12 cellular contexts compared by ENCODE assay signal in genomic region chr2:20062615-20063545, GRCh38.
DNase-seq lines count a peak whose midpoint lies in the region; ATAC-seq and TF ChIP-seq lines count a peak whose summit lies in the region.
"Had no signal": no experiment of that assay in that cellular context is flagged by ENCODE, and none has a peak within 500 bp of the region (broad histone marks: within the 10 kb centered on the region; RNA-seq: fewer than 3 reads in every experiment).

No MANE protein-coding gene starts in this region.

- no peaks in the 10 kb centered on the region for H3K36me3 Mint-ChIP-seq in nephron progenitor cell (ENCODE audit: low read depth)
- H3K36me3 Mint-ChIP-seq: CD4-positive, alpha-beta memory T cell had no signal

- H3K27ac Mint-ChIP-seq in stimulated activated naive CD8-positive, alpha-beta T cell treated with anti-CD3 and anti-CD28 coated beads, Interleukin-15, amount 100 ng/mL, for 72 hours, result peak overlapping the region in 1 of 2 donors; percentile 46
- peak overlapping the region; percentile 52 for H3K27ac Mint-ChIP-seq in nephron progenitor cell
- H3K27ac Mint-ChIP-seq: CD4-positive, alpha-beta memory T cell had no signal

- H3K27me3 Mint-ChIP-seq in stimulated activated naive CD8-positive, alpha-beta T cell treated with anti-CD3 and anti-CD28 coated beads, Interleukin-15, amount 100 ng/mL, for 72 hours, result peaks cover 2% of the 10 kb centered on the region
- peaks cover 16% of the 10 kb centered on the region for H3K27me3 Mint-ChIP-seq in nephron progenitor cell (ENCODE audit: low read depth, poor library complexity)

- no peak for ATAC-seq in stimulated activated naive CD8-positive, alpha-beta T cell treated with anti-CD3 and anti-CD28 coated beads, Interleukin-15, Interleukin-2, amounts not matched to agents 100 U/mL and 50 U/mL, for 24 hours
- no peak for ATAC-seq in stimulated activated naive CD8-positive, alpha-beta T cell treated with anti-CD3 and anti-CD28 coated beads, Interleukin-15, amount 100 ng/mL, for 72 hours
- no peak for ATAC-seq in GM21360 (IDR thresholded peaks at IDR 0.05; ENCODE audit: unreplicated experiment)
- ATAC-seq in HG03354 (IDR thresholded peaks at IDR 0.05; ENCODE audit: poor library complexity, severe bottlenecking, unreplicated experiment), result no peak
- ATAC-seq: HCT116 had no signal

- TF ChIP-seq CTCF in nephron progenitor cell (IDR thresholded peaks at IDR 0.05), result no peak

- H3K4me1 Mint-ChIP-seq in stimulated activated naive CD8-positive, alpha-beta T cell treated with anti-CD3 and anti-CD28 coated beads, Interleukin-15, amount 100 ng/mL, for 72 hours, result peaks cover 4% of the 10 kb centered on the region
- peaks cover 12% of the 10 kb centered on the region for H3K4me1 Mint-ChIP-seq in nephron progenitor cell
- H3K4me1 Mint-ChIP-seq: CD4-positive, alpha-beta memory T cell had no signal

- H3K4me3 Mint-ChIP-seq in stimulated activated naive CD8-positive, alpha-beta T cell treated with anti-CD3 and anti-CD28 coated beads, Interleukin-15, amount 100 ng/mL, for 72 hours, result no peak overlapping the region
- no peak overlapping the region for H3K4me3 Mint-ChIP-seq in nephron progenitor cell
- H3K4me3 Mint-ChIP-seq: CD4-positive, alpha-beta memory T cell had no signal

- H3K9me3 Mint-ChIP-seq in stimulated activated naive CD8-positive, alpha-beta T cell treated with anti-CD3 and anti-CD28 coated beads, Interleukin-15, amount 100 ng/mL, for 72 hours, result peaks cover 0 to 4% of the 10 kb centered on the region in 2 donors
- H3K9me3 Mint-ChIP-seq in nephron progenitor cell, result peaks cover 17% of the 10 kb centered on the region
- H3K9me3 Mint-ChIP-seq: CD4-positive, alpha-beta memory T cell had no signal

- peak; percentile 14 for DNase-seq in stimulated activated naive CD8-positive, alpha-beta T cell treated with anti-CD3 and anti-CD28 coated beads, Interleukin-15, Interleukin-2, amounts not matched to agents 100 U/mL and 50 U/mL, for 24 hours
- DNase-seq in stimulated activated naive CD8-positive, alpha-beta T cell treated with anti-CD3 and anti-CD28 coated beads, Interleukin-15, amount 100 ng/mL, for 72 hours, result no peak
- DNase-seq in nephron progenitor cell (no peak), NCI-H226 (no peak), hepatic stellate cell (ENCODE audit: low spot score) (no peak)
- DNase-seq: activated T-cell treated with anti-CD3 and anti-CD28 coated beads for 4 hours; CD4-positive, alpha-beta memory T cell; SK-N-SH had no signal

- H3K27ac ChIP-seq in cingulate gyrus (ENCODE audit: low read depth, low read length), result peak overlapping the region; percentile 39
